In the genomic region with DNA sequence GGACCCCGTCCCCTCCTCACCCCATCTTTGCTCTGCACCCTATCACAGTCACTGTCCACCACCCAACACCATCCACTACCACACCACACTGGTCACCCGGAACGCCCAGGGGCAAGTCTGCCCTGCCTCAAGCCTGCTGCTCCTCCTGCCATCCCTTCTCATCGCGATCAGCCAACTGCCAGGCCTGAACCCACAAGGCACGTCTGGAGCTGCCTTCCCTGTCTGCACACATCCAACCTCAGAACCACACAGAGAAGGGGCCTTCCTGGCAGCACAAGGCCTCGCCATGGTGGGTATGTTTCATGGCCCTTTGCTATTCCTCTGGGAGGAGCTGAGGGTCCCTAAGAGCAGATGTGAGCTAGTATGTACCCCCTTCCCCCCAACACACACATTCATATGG, we compare ENCODE assay signal across 24 cellular contexts.
"Had no signal": no experiment of that assay in that cellular context is flagged by ENCODE, and none has a peak within 500 bp of the region (broad histone marks: within the 10 kb centered on the region; RNA-seq: fewer than 3 reads in every experiment).

No MANE protein-coding gene starts in this region.

- H3K9me3 ChIP-seq: body of pancreas, left lung, mucosa of descending colon had no signal

- H3K36me3 ChIP-seq: left lung had no signal

- H3K27ac Mint-ChIP-seq: activated naive CD8-positive, alpha-beta T cell treated with anti-CD3 and anti-CD28 coated beads for 36 hours; activated T-cell treated with anti-CD3 and anti-CD28 coated beads, Interleukin-2, amount 50 U/mL, for 24 hours; effector memory CD8-positive, alpha-beta T cell had no signal

- ATAC-seq: body of pancreas; effector memory CD8-positive, alpha-beta T cell; left lung; mucosa of descending colon; naive thymus-derived CD4-positive, alpha-beta T cell had no signal

- H3K36me3 Mint-ChIP-seq: activated naive CD8-positive, alpha-beta T cell treated with anti-CD3 and anti-CD28 coated beads for 36 hours; naive thymus-derived CD4-positive, alpha-beta T cell had no signal

- H3K27ac ChIP-seq: body of pancreas, left lung, SK-N-MC had no signal

- DNase-seq: activated CD4-positive, alpha-beta T cell treated with anti-CD3 and anti-CD28 coated beads, Interleukin-2, amount 50 U/mL, for 48 hours; activated CD4-positive, CD25-positive, alpha-beta regulatory T cell treated with anti-CD3 and anti-CD28 coated beads, Interleukin-2, amount 50 U/mL, for 72 hours; activated effector memory CD4-positive, alpha-beta T cell treated with anti-CD3 and anti-CD28 coated beads, Interleukin-2, amount 50 U/mL, for 16 hours; activated naive CD8-positive, alpha-beta T cell treated with anti-CD3 and anti-CD28 coated beads for 36 hours; activated T-cell treated with anti-CD3 and anti-CD28 coated beads, Interleukin-2, amount 50 U/mL, for 24 hours; amygdala; body of pancreas; cerebellar nuclear complex; dermis blood vessel endothelial cell; effector memory CD8-positive, alpha-beta T cell; erythroblast; islet precursor cell; left lung; mucosa of descending colon; naive thymus-derived CD4-positive, alpha-beta T cell; nucleus accumbens; posterior cingulate gyrus; retina; stimulated activated CD4-positive, alpha-beta T cell treated with anti-CD3 and anti-CD28 coated beads, Interleukin-4, amount 100 ng/mL, for 1 hour; stimulated activated naive CD4-positive, alpha-beta T cell treated with Interleukin-2 at 50 U/mL for 16 hours; T-helper 1 cell; T1000; trophoblast cell had no signal

- H3K27me3 ChIP-seq: body of pancreas, left lung had no signal

- H3K4me3 Mint-ChIP-seq: activated naive CD8-positive, alpha-beta T cell treated with anti-CD3 and anti-CD28 coated beads for 36 hours; activated T-cell treated with anti-CD3 and anti-CD28 coated beads, Interleukin-2, amount 50 U/mL, for 24 hours; effector memory CD8-positive, alpha-beta T cell; naive thymus-derived CD4-positive, alpha-beta T cell had no signal

- H3K9me3 Mint-ChIP-seq: activated naive CD8-positive, alpha-beta T cell treated with anti-CD3 and anti-CD28 coated beads for 36 hours; activated T-cell treated with anti-CD3 and anti-CD28 coated beads, Interleukin-2, amount 50 U/mL, for 24 hours; effector memory CD8-positive, alpha-beta T cell had no signal

- H3K4me3 ChIP-seq: body of pancreas, left lung, mucosa of descending colon, SK-N-MC had no signal

- H3K27me3 Mint-ChIP-seq: activated naive CD8-positive, alpha-beta T cell treated with anti-CD3 and anti-CD28 coated beads for 36 hours; activated T-cell treated with anti-CD3 and anti-CD28 coated beads, Interleukin-2, amount 50 U/mL, for 24 hours; effector memory CD8-positive, alpha-beta T cell had no signal
